8 cellular contexts compared by ENCODE assay signal in the genomic region with DNA sequence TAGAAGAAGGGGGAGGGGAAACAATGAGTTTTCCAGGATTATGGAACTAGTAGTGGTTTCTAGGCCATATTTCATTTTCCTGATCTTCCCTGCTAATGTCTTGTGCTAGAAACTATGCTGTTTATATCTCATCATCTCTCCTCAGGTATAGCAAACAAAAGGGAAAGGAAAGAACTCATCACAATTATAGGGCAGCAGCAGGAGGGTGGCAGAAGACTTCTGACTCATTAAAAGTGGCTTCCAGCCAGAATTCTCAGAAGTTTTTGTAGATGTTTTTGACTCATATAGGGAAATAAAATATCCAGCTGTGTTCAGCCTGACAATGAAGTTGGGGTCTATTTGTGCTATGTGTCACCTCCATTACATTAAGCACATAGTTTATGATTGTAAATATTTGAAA.
DNase-seq lines count a peak whose midpoint lies in the region; ATAC-seq and TF ChIP-seq lines count a peak whose summit lies in the region.

No MANE protein-coding gene starts in this region.

- H3K4me1 Mint-ChIP-seq in memory B cell = peaks cover 22% of the 10 kb centered on the region

- DNase-seq in DMS 273 (lab: John Stamatoyannopoulos, UW; ENCODE audit: unreplicated experiment) (peak; percentile 7), DMS 273 treated with DMSO at 0.1 percent for 48 hours (lab: John Stamatoyannopoulos, UW) (no peak), LNCaP clone FGC (ENCODE audit: low read depth) (peak; percentile 37), amniotic stem cell (lab: John Stamatoyannopoulos, UW) (peak; percentile 68), memory B cell (ENCODE audit: low spot score in 2 of 2) (no peak), GM19238 (ENCODE audit: insufficient read length, low spot score) (no peak)
- no peak for DNase-seq in activated CD4-positive, CD25-positive, alpha-beta regulatory T cell treated with anti-CD3 and anti-CD28 coated beads, Interleukin-2, amount 50 U/mL, for 72 hours

- H3K4me3 Mint-ChIP-seq in memory B cell = peak overlapping the region; percentile 57

- no peak for TF ChIP-seq CTCF in LNCaP clone FGC (IDR thresholded peaks at IDR 0.05; ENCODE audit: control insufficient read depth, extremely low read depth, insufficient read depth)

- H3K9me3 Mint-ChIP-seq in memory B cell = no peaks in the 10 kb centered on the region

- H3K36me3 Mint-ChIP-seq in memory B cell = peaks cover 2% of the 10 kb centered on the region

- ATAC-seq in memory B cell (ENCODE audit: low read depth) (no peak), GM19023 (IDR thresholded peaks at IDR 0.05; ENCODE audit: unreplicated experiment) (no peak)

- no peak overlapping the region for H3K4me3 ChIP-seq in LNCaP clone FGC (ENCODE audit: low read depth, low read length)

- no peak overlapping the region for H3K27ac Mint-ChIP-seq in memory B cell

- H3K27me3 Mint-ChIP-seq in memory B cell = peaks cover 2% of the 10 kb centered on the region

Comparison
In these comparisons a context has a peak if more than half of its experiments do, and no peak if none do; other contexts are left out.
1. DNase-seq: peak in DMS 273 (single experiment), LNCaP clone FGC (single experiment) and amniotic stem cell (single experiment); none in DMS 273 treated with DMSO at 0.1 percent for 48 hours (single experiment), memory B cell (0 of 2), GM19238 (single experiment) and activated CD4-positive, CD25-positive, alpha-beta regulatory T cell treated with anti-CD3 and anti-CD28 coated beads, Interleukin-2, amount 50 U/mL, for 72 hours (single experiment).